In the genomic region with DNA sequence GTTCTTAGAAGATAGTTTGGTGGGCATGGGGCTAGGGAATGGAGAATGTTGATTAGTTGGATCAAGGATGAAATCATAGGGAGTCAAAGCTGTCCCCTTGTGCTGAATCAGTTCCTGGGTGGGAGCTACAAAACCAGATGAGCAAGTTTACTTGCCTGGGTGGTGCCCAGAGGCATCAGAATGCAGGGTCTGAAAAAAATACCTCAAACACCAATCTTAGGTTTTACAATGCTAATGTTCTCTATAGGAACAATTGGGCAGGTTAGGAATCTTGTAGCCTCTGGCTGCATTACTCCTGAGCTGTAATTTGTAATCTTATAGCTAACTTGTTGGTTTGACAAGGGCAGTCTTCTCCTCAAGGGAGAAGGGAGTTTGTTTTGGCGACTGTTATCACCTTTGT, we compare ENCODE assay signal across 15 cellular contexts. TPM values are rescaled to one million over a fixed set of nuclear protein-coding genes. Genes with fewer than 3 reads are reported as not detected.
DNase-seq lines count a peak whose midpoint lies in the region; ATAC-seq and TF ChIP-seq lines count a peak whose summit lies in the region.
"Had no signal": no experiment of that assay in that cellular context is flagged by ENCODE, and none has a peak within 500 bp of the region (broad histone marks: within the 10 kb centered on the region; RNA-seq: fewer than 3 reads in every experiment).

No MANE protein-coding gene starts in this region.

- H3K4me1 ChIP-seq in H9 (ENCODE audit: insufficient read depth, low read length) (peaks cover 6% of the 10 kb centered on the region; the same call in 1 of the 2 replicates), PC-3 (ENCODE audit: insufficient read depth, low read length) (no peaks in the 10 kb centered on the region; the same call in 1 of the 2 replicates), mesendoderm (ENCODE audit: control insufficient read depth, low read depth, low read length) (peaks cover 3% of the 10 kb centered on the region)
- H3K4me1 ChIP-seq: A549, BE2C had no signal

- H3K14ac ChIP-seq in H9 (ENCODE audit: insufficient read depth, low read length), result no peak overlapping the region

- H3K18ac ChIP-seq in H9 (ENCODE audit: insufficient read length, low read depth, low read length), result no peak overlapping the region
- H3K18ac ChIP-seq in mesendoderm (ENCODE audit: low read length), result no peak overlapping the region

- ATAC-seq in PC-3, result no peak
- no peak for ATAC-seq in HG03108 (IDR thresholded peaks at IDR 0.05; ENCODE audit: unreplicated experiment)
- ATAC-seq: A549, HCT116 had no signal

- no peak overlapping the region for H3K4me2 ChIP-seq in H9 (ENCODE audit: insufficient read depth, insufficient read length, low read length)
- no peak overlapping the region for H3K4me2 ChIP-seq in PC-3 (ENCODE audit: low read length)
- H3K4me2 ChIP-seq in mesendoderm (ENCODE audit: low read length), result no peak overlapping the region
- H3K4me2 ChIP-seq: A549 had no signal

- H3K4me3 Mint-ChIP-seq in H9, result no peak overlapping the region
- H3K4me3 Mint-ChIP-seq: CD4-positive, alpha-beta memory T cell had no signal

- H3T11ph ChIP-seq in H9 (ENCODE audit: low read length), result no peak overlapping the region

- BruUV-seq in PC-3 (replicated peaks; lab: Mats Ljungman, UMichigan), result no TSS peak

- H2BK20ac ChIP-seq in H9 (ENCODE audit: low read depth, low read length, poor library complexity, severe bottlenecking), result no peak overlapping the region

- no peak overlapping the region for H3K9ac ChIP-seq in H9 (ENCODE audit: extremely low read depth, insufficient read length, low read length)
- no peak overlapping the region for H3K9ac ChIP-seq in PC-3 (ENCODE audit: low read length)
- no peak overlapping the region for H3K9ac ChIP-seq in mesendoderm (ENCODE audit: low read length)

- peak; percentile 32 for DNase-seq in H9
- peak; percentile 34 for DNase-seq in PC-3
- peak; percentile 8 for DNase-seq in epithelial cell of esophagus (ENCODE audit: low read depth)
- peak; percentile 77 for DNase-seq in mesendoderm
- no peak for DNase-seq in NCI-H524 (lab: John Stamatoyannopoulos, UW)
- DNase-seq in NCI-H1417 treated with DMSO at 0.1 percent for 48 hours (lab: John Stamatoyannopoulos, UW), result no peak
- DNase-seq: BE2C; CD4-positive, alpha-beta memory T cell; DND-41; GF-D8 had no signal

- H3K27ac ChIP-seq in H9 (ENCODE audit: insufficient read length, low read depth, low read length) (no peak overlapping the region), PC-3 (ENCODE audit: low read length) (no peak overlapping the region), mesendoderm (ENCODE audit: low read depth, low read length) (no peak overlapping the region)
- H3K27ac ChIP-seq: A549, C4-2B had no signal

- H3K27me3 ChIP-seq in H9 (ENCODE audit: insufficient read depth, low read length), result no peaks in the 10 kb centered on the region
- peaks cover 45% of the 10 kb centered on the region for H3K27me3 ChIP-seq in PC-3 (ENCODE audit: low read length)
- no peaks in the 10 kb centered on the region for H3K27me3 ChIP-seq in mesendoderm (ENCODE audit: insufficient read depth, low read length, poor library complexity)

- POLR2A ChIA-PET in PC-3 (lab: Charles Lee; ENCODE audit: unreplicated experiment), result no interaction called here

- peaks cover 0 to 5% (median 0%) of the 10 kb centered on the region in 3 experiments; a peak in 2 of 7 replicates for H3K36me3 Mint-ChIP-seq in H9 (ENCODE audit: insufficient read depth in 1 of 3, low read depth in 3 of 3)
- H3K36me3 Mint-ChIP-seq: CD4-positive, alpha-beta memory T cell had no signal

- H2BK12ac ChIP-seq in H9 (ENCODE audit: insufficient read length, low read depth, low read length), result no peak overlapping the region

- H3K79me2 ChIP-seq in H9 (ENCODE audit: insufficient read depth, low read length) (no peaks in the 10 kb centered on the region), PC-3 (ENCODE audit: low read length) (no peaks in the 10 kb centered on the region), mesendoderm (ENCODE audit: control insufficient read depth, insufficient read depth, low read length) (no peaks in the 10 kb centered on the region)

- H3K23me2 ChIP-seq in H9 (ENCODE audit: insufficient read length, low read depth, low read length, poor library complexity, severe bottlenecking), result no peaks in the 10 kb centered on the region

- H3K36me3 ChIP-seq in PC-3 (ENCODE audit: low read depth, low read length) (no peaks in the 10 kb centered on the region), mesendoderm (ENCODE audit: control insufficient read depth, insufficient read depth, low read length) (no peaks in the 10 kb centered on the region)
- H3K36me3 ChIP-seq: BE2C had no signal

- H4K20me1 ChIP-seq in H9 (ENCODE audit: control insufficient read depth, insufficient read depth, insufficient read length) (no peaks in the 10 kb centered on the region), PC-3 (ENCODE audit: low read length) (no peaks in the 10 kb centered on the region)

- H3K9me3 ChIP-seq in H9 (ENCODE audit: control insufficient read depth, low read depth, low read length) (no peaks in the 10 kb centered on the region), PC-3 (ENCODE audit: low read length) (no peaks in the 10 kb centered on the region)
- H3K9me3 ChIP-seq: A549, BE2C had no signal

- no peaks in the 10 kb centered on the region for H3K9me3 Mint-ChIP-seq in H9

- H4K8ac ChIP-seq in H9 (replicated peaks; ENCODE audit: insufficient read length, low read depth, low read length) (no peak overlapping the region), mesendoderm (ENCODE audit: low read depth, low read length) (no peak overlapping the region)

- peak overlapping the region in 1 of 3 experiments; percentile 76; a peak in 2 of 7 replicates for H3K27ac Mint-ChIP-seq in H9
- H3K27ac Mint-ChIP-seq: CD4-positive, alpha-beta memory T cell had no signal

- H3K4me1 Mint-ChIP-seq in H9, result peaks cover 17 to 33% of the 10 kb centered on the region in 2 experiments
- H3K4me1 Mint-ChIP-seq: CD4-positive, alpha-beta memory T cell had no signal

- no peak overlapping the region for H4K91ac ChIP-seq in H9 (ENCODE audit: insufficient read length, low read depth, low read length)

- H2BK120ac ChIP-seq in H9 (ENCODE audit: low read depth, low read length, poor library complexity, severe bottlenecking) (no peak overlapping the region), mesendoderm (ENCODE audit: low read depth, low read length) (no peak overlapping the region)

- no CpG with 5 or more reads among the region's 1 CpG for WGBS in H9 (ENCODE audit: extremely low coverage, insufficient read length, low lambda C conversion rate)
- WGBS in mesendoderm (ENCODE audit: extremely low coverage, insufficient coverage, low lambda C conversion rate), result no CpG with 5 or more reads among the region's 1 CpG

- no peak overlapping the region for H4K5ac ChIP-seq in H9 (ENCODE audit: insufficient read length, low read depth, low read length)
- no peak overlapping the region for H4K5ac ChIP-seq in mesendoderm (ENCODE audit: low read length)

- CTCF ChIA-PET in PC-3 (lab: Charles Lee), result no interaction called here

- H3K23ac ChIP-seq in H9 (ENCODE audit: insufficient read length, low read depth, low read length), result no peak overlapping the region
- no peak overlapping the region for H3K23ac ChIP-seq in mesendoderm (ENCODE audit: low read length)

- no peak overlapping the region for H3K56ac ChIP-seq in H9 (ENCODE audit: insufficient read length, low read depth, low read length)
- H3K56ac ChIP-seq in mesendoderm (ENCODE audit: low read length), result no peak overlapping the region

- no peak overlapping the region for H2BK5ac ChIP-seq in H9 (ENCODE audit: insufficient read length, low read length)
- H2BK5ac ChIP-seq in mesendoderm (ENCODE audit: low read length), result no peak overlapping the region

- H3F3A ChIP-seq in PC-3 (ENCODE audit: low read length, unreplicated experiment), result no peaks in the 10 kb centered on the region

- H3K4me3 ChIP-seq in PC-3 (ENCODE audit: low read length) (no peak overlapping the region), epithelial cell of esophagus (ENCODE audit: low read length) (no peak overlapping the region), mesendoderm (ENCODE audit: low read length) (no peak overlapping the region)
- H3K4me3 ChIP-seq: A549 had no signal

- 0 out of 2 replicates have a peak, but pooled peaks cover 2% of the 10 kb centered on the region for H3K27me3 Mint-ChIP-seq in H9 (ENCODE audit: low read depth)

- H2BK15ac ChIP-seq in H9 (ENCODE audit: low read depth, low read length), result no peak overlapping the region
- H2BK15ac ChIP-seq in mesendoderm (replicated peaks; ENCODE audit: low read depth), result no peak overlapping the region

- H3K4ac ChIP-seq in H9 (ENCODE audit: low read depth, low read length) (no peak overlapping the region), mesendoderm (ENCODE audit: low read depth, low read length) (no peak overlapping the region)

- no peaks in the 10 kb centered on the region for H3K9me2 ChIP-seq in PC-3 (replicated peaks; ENCODE audit: low read length)

- no peak overlapping the region for H2AK5ac ChIP-seq in H9 (ENCODE audit: insufficient read length, low read length)
- no peak overlapping the region for H2AK5ac ChIP-seq in mesendoderm (ENCODE audit: low read length)

- no peak for TF ChIP-seq CTCF in H9 (conservative IDR thresholded peaks at IDR 0.05)
- TF ChIP-seq CTCF in PC-3 (conservative IDR thresholded peaks at IDR 0.05; ENCODE audit: low read depth, low read length), result no peak
- no peak for TF ChIP-seq CTCF in epithelial cell of esophagus (IDR thresholded peaks at IDR 0.05; ENCODE audit: insufficient read depth, low read depth, low read length, missing control alignments)

- H2AFZ ChIP-seq in H9 (ENCODE audit: low read length), result no peak overlapping the region
- no peak overlapping the region for H2AFZ ChIP-seq in PC-3 (ENCODE audit: low read length)

- H3K79me1 ChIP-seq in H9 (ENCODE audit: insufficient read depth, low read depth, low read length, poor library complexity, severe bottlenecking) (no peaks in the 10 kb centered on the region), mesendoderm (ENCODE audit: low read length) (no peaks in the 10 kb centered on the region)

- intact Hi-C loops in PC-3 (cut with micrococcal nuclease), result no loop called here

RNA-seq across cellular contexts. Expression of gene LHFPL3, which starts 34.4 kb away (rescaled TPM):
- total RNA-seq in H9 (2021) (not detected in 2 replicates), PC-3 (2014; rRNA removed) (not detected in 2 replicates)
- 0.03 TPM for polyA plus RNA-seq in mesendoderm (2013, experiment 1 of 2)
- not detected for polyA plus RNA-seq in mesendoderm (2013, experiment 2 of 2)
- total RNA-seq: CD4-positive, alpha-beta memory T cell had no signal
- polyA plus RNA-seq: A549; AG04450; CD4-positive, alpha-beta memory T cell had no signal

Comparison
In these comparisons a context has a peak if more than half of its experiments do, and no peak if none do; other contexts are left out.
1. DNase-seq: peak in H9 (single experiment), PC-3 (single experiment), epithelial cell of esophagus (single experiment) and mesendoderm (single experiment); none in NCI-H524 (0 of 2) and NCI-H1417 treated with DMSO at 0.1 percent for 48 hours (single experiment).